In the genomic region with DNA sequence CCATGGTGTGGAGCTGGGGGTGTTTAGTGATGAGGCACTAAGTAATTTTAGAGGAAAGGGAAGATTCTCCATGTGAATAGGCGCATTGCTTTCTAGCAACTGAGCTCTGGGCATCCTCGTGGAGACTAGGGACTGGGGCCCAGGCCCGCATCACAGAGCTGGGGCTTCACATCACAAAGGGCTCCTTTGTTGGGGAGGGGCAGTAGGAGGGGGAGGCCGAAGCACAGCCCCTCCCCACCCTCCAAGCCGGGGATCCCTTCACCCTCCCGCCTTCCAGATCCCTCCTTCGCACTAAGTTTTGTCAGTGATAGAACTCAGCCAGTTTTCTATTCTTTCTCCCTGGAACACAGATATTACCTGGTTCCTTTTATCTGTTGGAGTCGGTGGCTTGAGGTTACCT, we compare ENCODE assay signal across 2 cellular contexts. TPM values are rescaled to one million over a fixed set of nuclear protein-coding genes. Genes with fewer than 3 reads are reported as not detected.
"Had no signal": no experiment of that assay in that cellular context is flagged by ENCODE, and none has a peak within 500 bp of the region (broad histone marks: within the 10 kb centered on the region; RNA-seq: fewer than 3 reads in every experiment).

A gene (minus strand): TSS at position 101 of the 400 bp plus-strand sequence. CDS start 29 bp downstream, at position 72.

RNA-seq across cellular contexts. Expression of the gene that starts here (rescaled TPM):
- total RNA-seq: G401, GM12878 had no signal
- polyA plus RNA-seq: GM12878 had no signal
